ENCODE assay signal across 8 cellular contexts in genomic region chr1:178542554-178543290, GRCh38. TPM values are rescaled to one million over a fixed set of nuclear protein-coding genes. Genes with fewer than 3 reads are reported as not detected.
DNase-seq lines count a peak whose midpoint lies in the region; ATAC-seq and TF ChIP-seq lines count a peak whose summit lies in the region.

No MANE protein-coding gene starts in this region.

- no peaks in the 10 kb centered on the region for H3K27me3 ChIP-seq in esophagus muscularis mucosa
- H3K27me3 ChIP-seq in muscle layer of duodenum (ENCODE audit: low read depth, low read length): no peaks in the 10 kb centered on the region

- peak overlapping the region; percentile 96 for H3K4me2 ChIP-seq in OCI-LY7 (ENCODE audit: low read length)

- H3K27ac ChIP-seq in OCI-LY7 (ENCODE audit: low read depth, low read length, poor library complexity, severe bottlenecking) (peak overlapping the region; percentile 84), esophagus muscularis mucosa (replicated peaks in 1 of 4) (peak overlapping the region; percentile 76 to 83 (median 82)), muscle layer of duodenum (ENCODE audit: low read length) (peak overlapping the region; percentile 67)

- no peaks in the 10 kb centered on the region for H3K27me3 Mint-ChIP-seq in activated T-cell treated with anti-CD3 and anti-CD28 coated beads, Interleukin-2, amount 50 U/mL, for 4 hours (ENCODE audit: low read depth)

- no peaks in the 10 kb centered on the region for H3K9me2 ChIP-seq in OCI-LY7 (ENCODE audit: insufficient read depth, low read length)

- TF ChIP-seq CTCF in OCI-LY7 (conservative IDR thresholded peaks at IDR 0.05; ENCODE audit: low read length) (peak; percentile 94), esophagus muscularis mucosa (IDR thresholded peaks at IDR 0.05) (peak; percentile 96 to 99 (median 98))

- DNase-seq in Caki2 (ENCODE audit: low read depth): peak; percentile 88
- DNase-seq in HS-5 (ENCODE audit: low read depth): peak; percentile 64
- DNase-seq in OCI-LY7 (ENCODE audit: low spot score): peak; percentile 88
- peak; percentile 85 for DNase-seq in activated T-cell treated with anti-CD3 and anti-CD28 coated beads, Interleukin-2, amount 50 U/mL, for 4 hours
- peak; percentile 98 for DNase-seq in esophagus muscularis mucosa (ENCODE audit: extremely low spot score)
- peak; percentile 62 to 75 for DNase-seq in stimulated activated CD8-positive, alpha-beta memory T cell treated with anti-CD3 and anti-CD28 coated beads, Interleukin-7, amount 100 ng/mL, for 4 hours (ENCODE audit: low read depth in 2 of 2)

- CTCF ChIA-PET in OCI-LY7 (lab: Charles Lee; ENCODE audit: unreplicated experiment): interaction anchor here (0.6 to 6.2 kb wide), 7 partner anchors 35 to 460 kb away, joined by 3 to 53 read pairs (median 4); no protein-coding TSS in a partner anchor

- no peak for TF ChIP-seq EP300 in esophagus muscularis mucosa (IDR thresholded peaks at IDR 0.05)

- in situ Hi-C loops in Caki2 (cut with HindIII; ENCODE audit: low pct_unique_long_range_greater_than_20kb, low sequenced_read_pairs): loop anchor here (25.0 kb wide), 1 partner anchor 470 kb away; no protein-coding TSS in a partner anchor

- no peak for TF ChIP-seq POLR2A in esophagus muscularis mucosa (IDR thresholded peaks at IDR 0.05; ENCODE audit: low read depth)

- H4K20me1 ChIP-seq in OCI-LY7 (ENCODE audit: insufficient read depth, low read length): no peaks in the 10 kb centered on the region

- peaks cover 10% of the 10 kb centered on the region for H3K4me1 Mint-ChIP-seq in activated T-cell treated with anti-CD3 and anti-CD28 coated beads, Interleukin-2, amount 50 U/mL, for 4 hours (ENCODE audit: low read depth)

- 0% methylated on average over 12 of the region's 66 CpGs for WGBS in esophagus muscularis mucosa

- ATAC-seq in GM21360 (IDR thresholded peaks at IDR 0.05; ENCODE audit: unreplicated experiment): peak; percentile 78
- peak; percentile 91 for ATAC-seq in activated T-cell treated with anti-CD3 and anti-CD28 coated beads, Interleukin-2, amount 50 U/mL, for 4 hours

- H3K4me3 ChIP-seq in OCI-LY7 (ENCODE audit: low read depth, low read length, poor library complexity, severe bottlenecking) (peak overlapping the region; percentile 75), esophagus muscularis mucosa (peak overlapping the region; percentile 78 to 82 (median 80)), muscle layer of duodenum (ENCODE audit: low read depth in 1 of 2, low read length in 2 of 2) (peak overlapping the region; percentile 94 to 96)

- peaks cover 21% of the 10 kb centered on the region for H3K36me3 ChIP-seq in OCI-LY7 (ENCODE audit: insufficient read depth, low read length)
- peaks cover 0 to 9% (median 3%) of the 10 kb centered on the region in 4 donors for H3K36me3 ChIP-seq in esophagus muscularis mucosa
- H3K36me3 ChIP-seq in muscle layer of duodenum (ENCODE audit: control insufficient read depth in 1 of 2, insufficient read depth in 2 of 2, low read length in 2 of 2): peaks cover 0 to 9% of the 10 kb centered on the region in 2 donors

- BruUV-seq in OCI-LY7 (replicated peaks; lab: Mats Ljungman, UMichigan): no TSS peak

- POLR2A ChIA-PET in OCI-LY7 (lab: Charles Lee): interaction anchor here (0.7 to 9.8 kb wide), 14 partner anchors 29 to 460 kb away, joined by 3 to 127 read pairs (median 4); partner anchors contain the start of gene RALGPS2

- peak overlapping the region; percentile 90 for H3K4me3 Mint-ChIP-seq in activated T-cell treated with anti-CD3 and anti-CD28 coated beads, Interleukin-2, amount 50 U/mL, for 4 hours

- H3K9me3 ChIP-seq in OCI-LY7 (ENCODE audit: low read length) (0 out of 2 replicates have a peak, but pooled peaks cover 3% of the 10 kb centered on the region), esophagus muscularis mucosa (no peaks in the 10 kb centered on the region), muscle layer of duodenum (ENCODE audit: control insufficient read depth in 1 of 2, low read length in 2 of 2) (no peaks in the 10 kb centered on the region)

- peak overlapping the region; percentile 93 for H2AFZ ChIP-seq in OCI-LY7 (ENCODE audit: low read length)

- H3K4me1 ChIP-seq in OCI-LY7 (ENCODE audit: insufficient read depth, low read length, poor library complexity, severe bottlenecking): peaks cover 31% of the 10 kb centered on the region
- H3K4me1 ChIP-seq in esophagus muscularis mucosa: peaks cover 16 to 32% (median 27%) of the 10 kb centered on the region in 4 donors
- H3K4me1 ChIP-seq in muscle layer of duodenum (ENCODE audit: control insufficient read depth in 1 of 2, insufficient read depth in 2 of 2, low read length in 2 of 2): peaks cover 3 to 35% of the 10 kb centered on the region in 2 donors

- no peaks in the 10 kb centered on the region for H3K9me3 Mint-ChIP-seq in activated T-cell treated with anti-CD3 and anti-CD28 coated beads, Interleukin-2, amount 50 U/mL, for 4 hours

- intact Hi-C loops in OCI-LY7 (cut with micrococcal nuclease; ENCODE audit: unreplicated experiment): loop anchor here (1.0 to 5.0 kb wide), 13 partner anchors 39 to 825 kb away; partner anchors contain the start of genes AXDND1, FAM20B, SOAT1 and TOR3A
- intact Hi-C loops in esophagus muscularis mucosa (cut with DNase I): loop anchor here (2.0 kb wide), 1 partner anchor 210 kb away; no protein-coding TSS in a partner anchor

- no peaks in the 10 kb centered on the region for H3K36me3 Mint-ChIP-seq in activated T-cell treated with anti-CD3 and anti-CD28 coated beads, Interleukin-2, amount 50 U/mL, for 4 hours (ENCODE audit: insufficient read depth)

- H3K79me2 ChIP-seq in OCI-LY7 (ENCODE audit: insufficient read depth, low read depth, low read length): peaks cover 42% of the 10 kb centered on the region

RNA-seq across cellular contexts. Expression of gene TEX35, which starts 29.8 kb away (rescaled TPM):
- total RNA-seq in Caki2 (2014; rRNA removed; shearing (Covaris generic); ENCODE audit: low replicate concordance): not detected in 2 replicates
- total RNA-seq in OCI-LY7 (2014; rRNA removed; shearing (Covaris generic)): 0.39 TPM in 1 of 2 replicates, not detected in the other
- total RNA-seq in OCI-LY7 (2022): not detected in 2 replicates
- total RNA-seq in activated T-cell treated with anti-CD3 and anti-CD28 coated beads, Interleukin-2, amount 50 U/mL, for 4 hours: not detected
- total RNA-seq in esophagus muscularis mucosa: not detected

RNA-seq across cellular contexts. Expression of gene CLEC20A, which starts 46.0 kb away (rescaled TPM):
- total RNA-seq in Caki2 (2014; rRNA removed; shearing (Covaris generic); ENCODE audit: low replicate concordance): not detected in 2 replicates
- total RNA-seq in OCI-LY7 (2014; rRNA removed; shearing (Covaris generic)): not detected in 2 replicates
- total RNA-seq in OCI-LY7 (2022) (not detected in 2 replicates), esophagus muscularis mucosa (not detected)
- not detected for total RNA-seq in activated T-cell treated with anti-CD3 and anti-CD28 coated beads, Interleukin-2, amount 50 U/mL, for 4 hours

Comparison
In these comparisons a context has a peak if more than half of its experiments do, and no peak if none do; other contexts are left out.
1. Peak in every context shown above with its lines: DNase-seq, ATAC-seq, H3K4me3 ChIP-seq and H3K27ac ChIP-seq.